28 cellular contexts compared by ENCODE assay signal in genomic region chr19:34523408-34523807, GRCh38.
"Had no signal": no experiment of that assay in that cellular context is flagged by ENCODE, and none has a peak within 500 bp of the region (broad histone marks: within the 10 kb centered on the region; RNA-seq: fewer than 3 reads in every experiment).

No MANE protein-coding gene starts in this region.

- H3K9me3 Mint-ChIP-seq: stimulated activated effector memory CD8-positive, alpha-beta T cell treated with anti-CD3 and anti-CD28 coated beads, Interleukin-12 subunit alpha, Interleukin-12 subunit beta, amount 100 ng/mL, for 72 hours; stimulated activated naive CD8-positive, alpha-beta T cell treated with anti-CD3 and anti-CD28 coated beads, Interleukin-15, amount 100 ng/mL, for 72 hours; type B pancreatic cell had no signal

- H3K27ac Mint-ChIP-seq: stimulated activated effector memory CD8-positive, alpha-beta T cell treated with anti-CD3 and anti-CD28 coated beads, Interleukin-12 subunit alpha, Interleukin-12 subunit beta, amount 100 ng/mL, for 72 hours; stimulated activated memory B cell treated with anti-CD40 and anti-IgM and Interleukin-4, amounts not matched to agents 10 μg/mL and 1 μg/mL and 100 μg/mL, for 72 hours; stimulated activated naive B cell treated with anti-CD40 and anti-IgM and Interleukin-4, amounts not matched to agents 10 μg/mL and 1 μg/mL and 100 μg/mL, for 72 hours; stimulated activated naive CD8-positive, alpha-beta T cell treated with anti-CD3 and anti-CD28 coated beads, Interleukin-15, amount 100 ng/mL, for 72 hours; stimulated activated naive CD8-positive, alpha-beta T cell treated with anti-CD3 and anti-CD28 coated beads, Interleukin-15, Interleukin-2, amounts not matched to agents 100 ng/mL and 50 ng/mL, for 24 hours; type B pancreatic cell had no signal

- H3K36me3 ChIP-seq: stomach, suprapubic skin, thoracic aorta, thyroid gland, tibial artery, tibial nerve, transverse colon, upper lobe of left lung, upper lobe of right lung, uterus, vagina had no signal

- H3K27me3 ChIP-seq: suprapubic skin, testis, thyroid gland, tibial artery, tibial nerve, transverse colon, upper lobe of left lung, uterus, vagina had no signal

- H3K4me3 ChIP-seq: stomach, suprapubic skin, testis, thoracic aorta, thyroid gland, tibial artery, tibial nerve, transverse colon, upper lobe of left lung, upper lobe of right lung, uterus, vagina had no signal

- H3K36me3 Mint-ChIP-seq: stimulated activated effector memory CD8-positive, alpha-beta T cell treated with anti-CD3 and anti-CD28 coated beads, Interleukin-12 subunit alpha, Interleukin-12 subunit beta, amount 100 ng/mL, for 72 hours; stimulated activated memory B cell treated with anti-CD40 and anti-IgM and Interleukin-4, amounts not matched to agents 10 μg/mL and 1 μg/mL and 100 μg/mL, for 72 hours; stimulated activated naive B cell treated with anti-CD40 and anti-IgM and Interleukin-4, amounts not matched to agents 10 μg/mL and 1 μg/mL and 100 μg/mL, for 72 hours; type B pancreatic cell had no signal

- ATAC-seq: stimulated activated effector memory CD8-positive, alpha-beta T cell treated with anti-CD3 and anti-CD28 coated beads, Interleukin-12 subunit alpha, Interleukin-12 subunit beta, amount 100 ng/mL, for 72 hours; stimulated activated memory B cell treated with anti-CD40 and anti-IgM and Interleukin-4, amounts not matched to agents 10 μg/mL and 1 μg/mL and 100 μg/mL, for 72 hours; stimulated activated naive B cell treated with anti-CD40 and anti-IgM and Interleukin-4, amounts not matched to agents 10 μg/mL and 1 μg/mL and 100 μg/mL, for 72 hours; stimulated activated naive CD8-positive, alpha-beta T cell treated with anti-CD3 and anti-CD28 coated beads, Interleukin-15, amount 100 ng/mL, for 72 hours; stimulated activated naive CD8-positive, alpha-beta T cell treated with anti-CD3 and anti-CD28 coated beads, Interleukin-15, Interleukin-2, amounts not matched to agents 100 U/mL and 50 U/mL, for 24 hours; upper lobe of right lung had no signal

- FAIRE-seq: urothelium cell line had no signal

- DNase-seq: stimulated activated CD4-positive, alpha-beta T cell treated with anti-CD3 and anti-CD28 coated beads, Interleukin-2, amount 100 ng/mL, for 48 hours; stimulated activated CD4-positive, alpha-beta T cell treated with anti-CD3 and anti-CD28 coated beads, Interleukin-4, amount 100 ng/mL, for 1 hour; stimulated activated CD4-positive, alpha-beta T cell treated with anti-CD3 and anti-CD28 coated beads, Interleukin-4, amount 100 ng/mL, for 24 hours; stimulated activated CD4-positive, alpha-beta T cell treated with anti-CD3 and anti-CD28 coated beads, Interleukin-4, amount 100 ng/mL, for 4 hours; stimulated activated CD8-positive, alpha-beta memory T cell treated with anti-CD3 and anti-CD28 coated beads, Interleukin-4, amount 100 ng/mL, for 48 hours; stimulated activated naive B cell treated with anti-CD40 and anti-IgM and Interleukin-4, amounts not matched to agents 10 μg/mL and 1 μg/mL and 100 μg/mL, for 72 hours; stimulated activated naive CD4-positive, alpha-beta T cell; stimulated activated naive CD4-positive, alpha-beta T cell treated with Interleukin-2 at 50 U/mL for 16 hours; stimulated activated naive CD8-positive, alpha-beta T cell treated with anti-CD3 and anti-CD28 coated beads, Interleukin-15, amount 100 ng/mL, for 72 hours; stimulated activated naive CD8-positive, alpha-beta T cell treated with anti-CD3 and anti-CD28 coated beads, Interleukin-15, Interleukin-2, amounts not matched to agents 100 U/mL and 50 U/mL, for 24 hours; stomach; substantia nigra; testis; thyroid gland; tibial artery; transverse colon; upper lobe of left lung; upper lobe of right lung; uterus had no signal

- H3K27ac ChIP-seq: stomach, suprapubic skin, testis, thoracic aorta, thyroid gland, tibial artery, tibial nerve, transverse colon, upper lobe of left lung, upper lobe of right lung, uterus, vagina had no signal

- H3K4me1 ChIP-seq: stomach, suprapubic skin, testis, thyroid gland, tibial artery, tibial nerve, transverse colon, upper lobe of left lung, upper lobe of right lung, uterus, vagina had no signal

- H3K9me3 ChIP-seq: stomach, suprapubic skin, testis, thoracic aorta, thyroid gland, tibial artery, tibial nerve, transverse colon, upper lobe of left lung, upper lobe of right lung, uterus, vagina had no signal
